14 cellular contexts compared by ENCODE assay signal in genomic region chr7:44305564-44306507, GRCh38. TPM values are rescaled to one million over a fixed set of nuclear protein-coding genes. Genes with fewer than 3 reads are reported as not detected.
DNase-seq lines count a peak whose midpoint lies in the region; ATAC-seq, FAIRE-seq and TF ChIP-seq lines count a peak whose summit lies in the region.
"Had no signal": no experiment of that assay in that cellular context is flagged by ENCODE, and none has a peak within 500 bp of the region (broad histone marks: within the 10 kb centered on the region; RNA-seq: fewer than 3 reads in every experiment).

No MANE protein-coding gene starts in this region.

- H2BK12ac ChIP-seq in neuronal stem cell (ENCODE audit: low read length): no peak overlapping the region

- H3K9ac ChIP-seq in neuronal stem cell (ENCODE audit: low read depth, low read length, poor library complexity): no peak overlapping the region

- H3K27me3 ChIP-seq in CD8-positive, alpha-beta memory T cell (ENCODE audit: insufficient read depth, low read length, poor library complexity, severe bottlenecking): peaks cover 9% of the 10 kb centered on the region
- peaks cover 2 to 35% (median 19%) of the 10 kb centered on the region in 3 experiments for H3K27me3 ChIP-seq in neuronal stem cell (ENCODE audit: control insufficient read depth in 3 of 3, insufficient read depth in 3 of 3, low read depth in 1 of 3, low read length in 3 of 3)
- peaks cover 33% of the 10 kb centered on the region for H3K27me3 ChIP-seq in GM23338 (ENCODE audit: insufficient read depth)
- H3K27me3 ChIP-seq: body of pancreas had no signal

- H3K27me3 Mint-ChIP-seq in CD8-positive, alpha-beta memory T cell: peaks cover 10 to 11% of the 10 kb centered on the region in 2 donors
- peaks cover 20% of the 10 kb centered on the region for H3K27me3 Mint-ChIP-seq in GM23338 (ENCODE audit: insufficient read depth, low read depth, poor library complexity)

- no peak for TF ChIP-seq CTCF in GM23338 (conservative IDR thresholded peaks at IDR 0.05; ENCODE audit: low read depth in 2 of 2)

- no peak overlapping the region for H3K4me3 Mint-ChIP-seq in CD8-positive, alpha-beta memory T cell
- no peak overlapping the region for H3K4me3 Mint-ChIP-seq in GM23338
- H3K4me3 Mint-ChIP-seq: CD4-positive, alpha-beta memory T cell had no signal

- H3K4me2 ChIP-seq in neuronal stem cell (ENCODE audit: insufficient read depth, low read length, poor library complexity, severe bottlenecking) (no peak overlapping the region), GM23338 (no peak overlapping the region)

- FAIRE-seq in GM18507 (lab: Jason Lieb, UNC): peak; percentile 46

- H3K4me1 ChIP-seq in CD8-positive, alpha-beta memory T cell (ENCODE audit: insufficient read depth, low read length): peaks cover 6% of the 10 kb centered on the region
- H3K4me1 ChIP-seq in neuronal stem cell (ENCODE audit: control insufficient read depth in 2 of 2, insufficient read depth in 1 of 2, low read depth in 1 of 2, low read length in 2 of 2) (peaks cover 0 to 12% of the 10 kb centered on the region in 2 donors), GM23338 (ENCODE audit: insufficient read depth) (no peaks in the 10 kb centered on the region)

- H3K9me3 ChIP-seq in CD8-positive, alpha-beta memory T cell (ENCODE audit: low read length): no peaks in the 10 kb centered on the region
- peaks cover 0 to 3% of the 10 kb centered on the region in 2 donors for H3K9me3 ChIP-seq in neuronal stem cell (replicated peaks in 1 of 2; ENCODE audit: control insufficient read depth in 2 of 2, insufficient read depth in 1 of 2, low read depth in 1 of 2, low read length in 2 of 2)
- H3K9me3 ChIP-seq: body of pancreas had no signal

- H3K79me1 ChIP-seq in neuronal stem cell (ENCODE audit: low read depth, low read length): no peaks in the 10 kb centered on the region

- peaks cover 2 to 7% (median 4%) of the 10 kb centered on the region in 3 donors for H3K4me1 Mint-ChIP-seq in CD8-positive, alpha-beta memory T cell
- no peaks in the 10 kb centered on the region for H3K4me1 Mint-ChIP-seq in GM23338

- ATAC-seq in GM21381 (IDR thresholded peaks at IDR 0.05; ENCODE audit: unreplicated experiment) (no peak), GM23338 (no peak), HG02642 (IDR thresholded peaks at IDR 0.05; ENCODE audit: poor library complexity, unreplicated experiment) (no peak)
- ATAC-seq: body of pancreas had no signal

- no peak overlapping the region for H3K18ac ChIP-seq in neuronal stem cell (ENCODE audit: low read length)

- CTCF ChIA-PET in CD8-positive, alpha-beta memory T cell (lab: Charles Lee): no interaction called here

- no peaks in the 10 kb centered on the region for H3K36me3 Mint-ChIP-seq in CD8-positive, alpha-beta memory T cell
- H3K36me3 Mint-ChIP-seq in GM23338 (ENCODE audit: low read depth): no peaks in the 10 kb centered on the region
- H3K36me3 Mint-ChIP-seq: CD4-positive, alpha-beta memory T cell had no signal

- DNase-seq in CD8-positive, alpha-beta memory T cell: peak in 1 of 5 donors; percentile 27
- DNase-seq in GM18507 (ENCODE audit: extremely low spot score, insufficient read length, low read depth) (no peak), ecto neural progenitor cell (ENCODE audit: low spot score) (peak; percentile 28), neuronal stem cell (ENCODE audit: low spot score) (no peak), NCI-H1436 (lab: John Stamatoyannopoulos, UW) (no peak), GM23338 (ENCODE audit: low spot score) (no peak)
- DNase-seq: body of pancreas, NCI-H526, retina, SIG-M5 had no signal

- no peak overlapping the region for H2AK5ac ChIP-seq in neuronal stem cell (ENCODE audit: low read depth, low read length)

- peak overlapping the region in 5 of 8 donors; percentile 7 to 85 (median 54) for H3K27ac Mint-ChIP-seq in CD8-positive, alpha-beta memory T cell
- no peak overlapping the region for H3K27ac Mint-ChIP-seq in GM23338

- H3K9me2 ChIP-seq in GM23338 (ENCODE audit: insufficient read depth): no peaks in the 10 kb centered on the region

- no peak overlapping the region for H3K14ac ChIP-seq in neuronal stem cell (ENCODE audit: low read length)

- H4K8ac ChIP-seq in neuronal stem cell (ENCODE audit: low read depth, low read length): no peak overlapping the region

- H2AFZ ChIP-seq in neuronal stem cell (ENCODE audit: low read length) (no peak overlapping the region), GM23338 (no peak overlapping the region)

- H3F3A ChIP-seq in GM23338 (replicated peaks; ENCODE audit: low read depth): no peaks in the 10 kb centered on the region

- H3K23ac ChIP-seq in neuronal stem cell (ENCODE audit: low read depth, low read length, poor library complexity): no peak overlapping the region

- no peaks in the 10 kb centered on the region for H3K9me3 Mint-ChIP-seq in CD8-positive, alpha-beta memory T cell
- peaks cover 3% of the 10 kb centered on the region; the same call in 1 of the 3 replicates for H3K9me3 Mint-ChIP-seq in GM23338

- no peak overlapping the region for H3K4ac ChIP-seq in neuronal stem cell (ENCODE audit: low read length)

- WGBS in neuronal stem cell (ENCODE audit: extremely low coverage in 2 of 2, insufficient read length in 2 of 2, insufficient replicate concordance in 1 of 2), 2 donors: no CpG with 5 or more reads among the region's 12 CpGs

- no peaks in the 10 kb centered on the region for H4K20me1 ChIP-seq in GM23338 (replicated peaks; ENCODE audit: insufficient read depth)

- H3K36me3 ChIP-seq in CD8-positive, alpha-beta memory T cell (ENCODE audit: insufficient read depth, low read length): no peaks in the 10 kb centered on the region
- no peaks in the 10 kb centered on the region for H3K36me3 ChIP-seq in neuronal stem cell (replicated peaks in 1 of 2; ENCODE audit: control insufficient read depth in 2 of 2, insufficient read depth in 2 of 2, low read length in 2 of 2)
- H3K36me3 ChIP-seq in GM23338 (ENCODE audit: insufficient read depth): no peaks in the 10 kb centered on the region

- no peak overlapping the region for H3K27ac ChIP-seq in CD8-positive, alpha-beta memory T cell (ENCODE audit: low read depth, low read length)
- H3K27ac ChIP-seq in neuronal stem cell (replicated peaks; ENCODE audit: low read length): no peak overlapping the region
- H3K27ac ChIP-seq in GM23338 (ENCODE audit: low read depth): no peak overlapping the region
- H3K27ac ChIP-seq: body of pancreas had no signal

- H3K4me3 ChIP-seq in CD8-positive, alpha-beta memory T cell (ENCODE audit: low read length): no peak overlapping the region
- H3K4me3 ChIP-seq in neuronal stem cell (ENCODE audit: low read length in 2 of 2): peak overlapping the region in 1 of 2 donors; percentile 57
- no peak overlapping the region for H3K4me3 ChIP-seq in GM23338
- H3K4me3 ChIP-seq: body of pancreas had no signal

- POLR2A ChIA-PET in CD8-positive, alpha-beta memory T cell (lab: Charles Lee): no interaction called here

- no peak overlapping the region for H2BK120ac ChIP-seq in neuronal stem cell (ENCODE audit: low read depth, low read length)

- no peaks in the 10 kb centered on the region for H3K79me2 ChIP-seq in GM23338 (replicated peaks; ENCODE audit: insufficient read depth)

- no peak overlapping the region for H4K91ac ChIP-seq in neuronal stem cell (ENCODE audit: low read depth, low read length, poor library complexity)

- H2BK5ac ChIP-seq in neuronal stem cell (ENCODE audit: low read length): no peak overlapping the region

- H2BK15ac ChIP-seq in neuronal stem cell (ENCODE audit: low read length): peak overlapping the region; percentile 1

TF ChIP-seq in GM23338, 12 proteins besides CTCF, POLR2A, EP300 and RAD21 (continues in another document):
- TF ChIP-seq ETS1 (IDR thresholded peaks at IDR 0.05) (no peak), ZNF114 (CRISPR knock-in tag; IDR thresholded peaks at IDR 0.05) (no peak), EZH2phosphoT487 (IDR thresholded peaks at IDR 0.05; ENCODE audit: unreplicated experiment) (no peak), CREB1 (CRISPR knock-in tag; IDR thresholded peaks at IDR 0.05; ENCODE audit: low read depth) (no peak), JUNB (IDR thresholded peaks at IDR 0.05; ENCODE audit: unreplicated experiment) (no peak), EZH2 (IDR thresholded peaks at IDR 0.05; ENCODE audit: low read depth, unreplicated experiment) (no peak), NANOG (IDR thresholded peaks at IDR 0.05; ENCODE audit: borderline replicate concordance) (no peak), STAT1 (IDR thresholded peaks at IDR 0.05; ENCODE audit: unreplicated experiment) (no peak), ZNF331 (CRISPR knock-in tag; IDR thresholded peaks at IDR 0.05; ENCODE audit: low read depth) (no peak), POLR2AphosphoS5 (IDR thresholded peaks at IDR 0.05; ENCODE audit: low read depth) (no peak)

RNA-seq across cellular contexts. Expression of gene CAMK2B, which starts 19.6 kb away (rescaled TPM):
- under 1 TPM; 0.42 to 0.90 TPM for total RNA-seq in CD8-positive, alpha-beta memory T cell
- polyA plus RNA-seq in CD8-positive, alpha-beta memory T cell: not detected
- polyA plus RNA-seq in neuronal stem cell (2013, experiment 1 of 2): 0.79 TPM
- polyA plus RNA-seq in neuronal stem cell (2013, experiment 2 of 2): 0.65 TPM
- not detected in 2 replicates for total RNA-seq in GM23338 (2014; rRNA removed; shearing (Covaris generic))
- not detected in 2 replicates for polyA plus RNA-seq in GM23338 (2016; fragmentation: Nextera tagmentation; extraction: Ambion mirVana)
- total RNA-seq: CD4-positive, alpha-beta memory T cell; mononuclear cell had no signal
- polyA plus RNA-seq: CD4-positive, alpha-beta memory T cell had no signal
